ENCODE assay signal across 1 cellular context in genomic region chr12:2877959-2878732, GRCh38.
A peak's percentile ranks its signal among the peaks of the same experiment; 100 is the strongest.
TF ChIP-seq lines count a peak whose summit lies in the region.

No MANE protein-coding gene starts in this region.

TF ChIP-seq in HepG2, 621 proteins besides CTCF, POLR2A, EP300 and RAD21 (continues in another document):
- TF ChIP-seq ZNF770 (CRISPR knock-in tag; IDR thresholded peaks at IDR 0.05) (peak; percentile 98), HMGXB4 (CRISPR knock-in tag; IDR thresholded peaks at IDR 0.05; ENCODE audit: borderline replicate concordance in 1 of 2, low read depth in 1 of 2) (peak in 1 of 2 experiments; percentile 24; a peak in 1 of 4 replicates), FOXM1 (CRISPR knock-in tag; IDR thresholded peaks at IDR 0.05) (no peak), ZNF33B (CRISPR knock-in tag; IDR thresholded peaks at IDR 0.05) (no peak), ZNF292 (CRISPR knock-in tag; IDR thresholded peaks at IDR 0.05; ENCODE audit: borderline replicate concordance, low read depth) (0 out of 2 replicates have a peak, but pooled peaks have one; percentile 35), RCOR2 (CRISPR knock-in tag; IDR thresholded peaks at IDR 0.05) (no peak), ESRRA (CRISPR knock-in tag; IDR thresholded peaks at IDR 0.05; ENCODE audit: low read depth) (no peak), ZFP37 (CRISPR knock-in tag; IDR thresholded peaks at IDR 0.05; ENCODE audit: borderline replicate concordance) (no peak), CSRNP1 (CRISPR knock-in tag; IDR thresholded peaks at IDR 0.05) (no peak), MYC (CRISPR knock-in tag; IDR thresholded peaks at IDR 0.05; ENCODE audit: borderline replicate concordance) (peak; percentile 38; the same call in 1 of the 2 replicates), HNF1A (IDR thresholded peaks at IDR 0.05; ENCODE audit: low read depth) (no peak), HNF1A (CRISPR knock-in tag; IDR thresholded peaks at IDR 0.05; ENCODE audit: borderline replicate concordance) (0 out of 2 replicates have a peak, but pooled peaks have one; percentile 33), ZNF318 (CRISPR knock-in tag; IDR thresholded peaks at IDR 0.05) (0 out of 2 replicates have a peak, but pooled peaks have one; percentile 14), ZNF609 (CRISPR knock-in tag; IDR thresholded peaks at IDR 0.05; ENCODE audit: borderline replicate concordance) (0 out of 2 replicates have a peak, but pooled peaks have one; percentile 33), ZMYM3 (CRISPR knock-in tag; IDR thresholded peaks at IDR 0.05) (peak; percentile 89; the same call in 1 of the 2 replicates), MEIS1 (CRISPR knock-in tag; IDR thresholded peaks at IDR 0.05; ENCODE audit: borderline replicate concordance) (0 out of 2 replicates have a peak, but pooled peaks have one; percentile 43), GFI1 (CRISPR knock-in tag; IDR thresholded peaks at IDR 0.05; ENCODE audit: borderline replicate concordance) (0 out of 2 replicates have a peak, but pooled peaks have one; percentile 31), NFKBIZ (CRISPR knock-in tag; IDR thresholded peaks at IDR 0.05) (no peak), SPEN (CRISPR knock-in tag; IDR thresholded peaks at IDR 0.05; ENCODE audit: low read depth) (0 out of 2 replicates have a peak, but pooled peaks have one; percentile 15), ZNF10 (CRISPR knock-in tag; IDR thresholded peaks at IDR 0.05; ENCODE audit: borderline replicate concordance, low read depth) (no peak), ZNF580 (CRISPR knock-in tag; IDR thresholded peaks at IDR 0.05; ENCODE audit: borderline replicate concordance, low read depth) (peak; percentile 41; the same call in 1 of the 2 replicates), ZBTB3 (CRISPR knock-in tag; IDR thresholded peaks at IDR 0.05; ENCODE audit: borderline replicate concordance, low read depth) (0 out of 2 replicates have a peak, but pooled peaks have one; percentile 56), ZNF629 (CRISPR knock-in tag; conservative IDR thresholded peaks at IDR 0.05) (peak; percentile 42), CEBPB (IDR thresholded peaks at IDR 0.05; ENCODE audit: borderline replicate concordance, low read depth, low read length) (peak; percentile 90), NFATC3 (CRISPR knock-in tag; IDR thresholded peaks at IDR 0.05) (0 out of 2 replicates have a peak, but pooled peaks have one; percentile 16), EHMT2 (IDR thresholded peaks at IDR 0.05; ENCODE audit: borderline replicate concordance, low read depth, low read length) (0 out of 2 replicates have a peak, but pooled peaks have one; percentile 40)
